Comparison of ENCODE assay signal across 22 cellular contexts in genomic region chr4:137994858-137995257, GRCh38.
DNase-seq lines count a peak whose midpoint lies in the region; ATAC-seq and TF ChIP-seq lines count a peak whose summit lies in the region.
"Had no signal": no experiment of that assay in that cellular context is flagged by ENCODE, and none has a peak within 500 bp of the region (broad histone marks: within the 10 kb centered on the region; RNA-seq: fewer than 3 reads in every experiment).

No MANE protein-coding gene starts in this region.

- no peak overlapping the region for H4K91ac ChIP-seq in neuronal stem cell (ENCODE audit: low read depth, low read length, poor library complexity)

- H4K8ac ChIP-seq in neuronal stem cell (ENCODE audit: low read depth, low read length): no peak overlapping the region

- no peaks in the 10 kb centered on the region for H3K36me3 ChIP-seq in BJ (ENCODE audit: control insufficient read depth, insufficient read depth, low read length)
- H3K36me3 ChIP-seq in adipocyte (ENCODE audit: control insufficient read depth, insufficient read depth, low read length, severe bottlenecking): no peaks in the 10 kb centered on the region
- no peaks in the 10 kb centered on the region for H3K36me3 ChIP-seq in neuronal stem cell (replicated peaks in 1 of 2; ENCODE audit: control insufficient read depth in 2 of 2, insufficient read depth in 2 of 2, low read length in 2 of 2)

- no peak overlapping the region for H3K18ac ChIP-seq in neuronal stem cell (ENCODE audit: low read length)

- H3K27me3 ChIP-seq in BJ (ENCODE audit: control insufficient read depth, insufficient read depth, low read length): no peaks in the 10 kb centered on the region
- H3K27me3 ChIP-seq in adipocyte (replicated peaks; ENCODE audit: control insufficient read depth, insufficient read depth, low read length): no peaks in the 10 kb centered on the region
- H3K27me3 ChIP-seq in neuronal stem cell (ENCODE audit: control insufficient read depth in 3 of 3, insufficient read depth in 3 of 3, low read depth in 1 of 3, low read length in 3 of 3): no peaks in the 10 kb centered on the region

- no peak overlapping the region for H3K27ac ChIP-seq in neuronal stem cell (replicated peaks; ENCODE audit: low read length)
- H3K27ac ChIP-seq: RWPE1 had no signal

- H3K9ac ChIP-seq in adipocyte (ENCODE audit: low read length) (peak overlapping the region; percentile 21), neuronal stem cell (ENCODE audit: low read depth, low read length, poor library complexity) (no peak overlapping the region)

- H3K4me1 ChIP-seq in adipocyte (ENCODE audit: control insufficient read depth, insufficient read depth, low read length) (peaks cover 21% of the 10 kb centered on the region), neuronal stem cell (ENCODE audit: control insufficient read depth in 2 of 2, insufficient read depth in 1 of 2, low read depth in 1 of 2, low read length in 2 of 2) (peaks cover 0 to 1% of the 10 kb centered on the region in 2 donors)

- H3K79me1 ChIP-seq in neuronal stem cell (ENCODE audit: low read depth, low read length): no peaks in the 10 kb centered on the region

- H2BK12ac ChIP-seq in neuronal stem cell (ENCODE audit: low read length): no peak overlapping the region

- TF ChIP-seq CTCF in BJ (IDR thresholded peaks at IDR 0.05; ENCODE audit: insufficient read depth, low read depth, low read length): no peak

- H2AFZ ChIP-seq in neuronal stem cell (ENCODE audit: low read length): peak overlapping the region; percentile 67

- DNase-seq in BJ (ENCODE audit: low read depth) (peak; percentile 26), adipocyte (ENCODE audit: low read depth) (peak; percentile 57), fibroblast of gingiva (ENCODE audit: low read depth) (peak; percentile 48), neuronal stem cell (ENCODE audit: low spot score) (no peak), NCI-H510A (lab: John Stamatoyannopoulos, UW) (no peak)
- DNase-seq in effector CD4-positive, alpha-beta T cell: no peak
- no peak for DNase-seq in central memory CD4-positive, alpha-beta T cell
- DNase-seq: activated CD4-positive, CD25-positive, alpha-beta regulatory T cell; activated CD8-positive, alpha-beta T cell treated with anti-CD3 and anti-CD28 coated beads for 36 hours; activated naive CD4-positive, alpha-beta T cell treated with Interleukin-2 at 50 U/mL for 16 hours; activated T-cell treated with anti-CD3 and anti-CD28 coated beads, Interleukin-2, amount 50 U/mL, for 1 hour; COR-L47; endodermal cell; islet precursor cell; naive B cell; NCI-H1417; NCI-H2107; NCI-H526; right cardiac atrium had no signal

- H2BK5ac ChIP-seq in neuronal stem cell (ENCODE audit: low read length): no peak overlapping the region

- no peak overlapping the region for H3K14ac ChIP-seq in neuronal stem cell (ENCODE audit: low read length)

- POLR2A ChIA-PET in BJ (lab: Charles Lee): no interaction called here

- H3K4me2 ChIP-seq in neuronal stem cell (ENCODE audit: insufficient read depth, low read length, poor library complexity, severe bottlenecking): no peak overlapping the region

- H3K4me3 ChIP-seq in BJ (ENCODE audit: low read depth, low read length) (no peak overlapping the region), adipocyte (ENCODE audit: low read length) (no peak overlapping the region), neuronal stem cell (ENCODE audit: low read length in 2 of 2) (no peak overlapping the region)

- H3K9me3 ChIP-seq in adipocyte (ENCODE audit: control insufficient read depth, low read length): no peaks in the 10 kb centered on the region
- H3K9me3 ChIP-seq in neuronal stem cell (replicated peaks in 1 of 2; ENCODE audit: control insufficient read depth in 2 of 2, insufficient read depth in 1 of 2, low read depth in 1 of 2, low read length in 2 of 2): no peaks in the 10 kb centered on the region

- no peak overlapping the region for H2BK15ac ChIP-seq in neuronal stem cell (ENCODE audit: low read length)

- CTCF ChIA-PET in BJ (lab: Yijun Ruan, JAX): no interaction called here

- no peak overlapping the region for H3K23ac ChIP-seq in neuronal stem cell (ENCODE audit: low read depth, low read length, poor library complexity)

- H3K4ac ChIP-seq in neuronal stem cell (ENCODE audit: low read length): no peak overlapping the region

- H2BK120ac ChIP-seq in neuronal stem cell (ENCODE audit: low read depth, low read length): no peak overlapping the region

- H2AK5ac ChIP-seq in neuronal stem cell (ENCODE audit: low read depth, low read length): no peak overlapping the region

- no peak for ATAC-seq in GM18519 (IDR thresholded peaks at IDR 0.05; ENCODE audit: low FRiP score, unreplicated experiment)
- ATAC-seq: activated CD8-positive, alpha-beta T cell treated with anti-CD3 and anti-CD28 coated beads for 36 hours; HCT116; right cardiac atrium had no signal

Comparison
In these comparisons a context has a peak if more than half of its experiments do, and no peak if none do; other contexts are left out.
1. DNase-seq: peak in BJ (single experiment), adipocyte (single experiment) and fibroblast of gingiva (single experiment); none in neuronal stem cell (single experiment), NCI-H510A (single experiment), effector CD4-positive, alpha-beta T cell (single experiment) and central memory CD4-positive, alpha-beta T cell (single experiment).